22 cellular contexts compared by ENCODE assay signal in genomic region chr10:16360001-16360400, GRCh38.
"Had no signal": no experiment of that assay in that cellular context is flagged by ENCODE, and none has a peak within 500 bp of the region (broad histone marks: within the 10 kb centered on the region; RNA-seq: fewer than 3 reads in every experiment).

No MANE protein-coding gene starts in this region.

- H3K27me3 Mint-ChIP-seq: activated CD4-positive, alpha-beta T cell treated with anti-CD3 and anti-CD28 coated beads, Interleukin-2, amount 10 ng/mL, durations not matched to agents 24 days and 14 days had no signal

- H3K27ac ChIP-seq: left lung, neural progenitor cell, testis, upper lobe of left lung had no signal

- H2AFZ ChIP-seq: neural progenitor cell had no signal

- H3K4me3 ChIP-seq: left lung, lung, neural progenitor cell, smooth muscle cell, testis, upper lobe of left lung had no signal

- H3K36me3 ChIP-seq: left lung, neural progenitor cell, upper lobe of left lung had no signal

- H3K9me3 ChIP-seq: testis, upper lobe of left lung had no signal

- H3K36me3 Mint-ChIP-seq: activated CD8-positive, alpha-beta memory T cell treated with anti-CD3 and anti-CD28 coated beads, Interleukin-2, amount 10 ng/mL, durations not matched to agents 7 days and 5 days; immature natural killer cell; neural progenitor cell; stimulated activated naive B cell treated with anti-CD40 and anti-IgM and Interleukin-4, amounts not matched to agents 10 μg/mL and 1 μg/mL and 100 μg/mL, for 72 hours had no signal

- H3K27me3 ChIP-seq: left lung, neural progenitor cell, testis, upper lobe of left lung had no signal

- H3K4me3 Mint-ChIP-seq: activated CD4-positive, alpha-beta T cell treated with anti-CD3 and anti-CD28 coated beads, Interleukin-2, amount 10 ng/mL, durations not matched to agents 24 days and 14 days; activated CD8-positive, alpha-beta memory T cell treated with anti-CD3 and anti-CD28 coated beads, Interleukin-2, amount 10 ng/mL, durations not matched to agents 7 days and 5 days; activated CD8-positive, alpha-beta T cell treated with anti-CD3 and anti-CD28 coated beads for 36 hours; activated naive CD8-positive, alpha-beta T cell treated with anti-CD3 and anti-CD28 coated beads, Interleukin-2, amount 50 U/mL, for 24 hours; immature natural killer cell; naive thymus-derived CD4-positive, alpha-beta T cell; neural progenitor cell; stimulated activated naive B cell treated with anti-CD40 and anti-IgM and Interleukin-4, amounts not matched to agents 10 μg/mL and 1 μg/mL and 100 μg/mL, for 72 hours had no signal

- ATAC-seq: activated CD8-positive, alpha-beta memory T cell treated with anti-CD3 and anti-CD28 coated beads, Interleukin-2, amount 10 ng/mL, durations not matched to agents 7 days and 5 days; activated CD8-positive, alpha-beta T cell treated with anti-CD3 and anti-CD28 coated beads for 36 hours; activated naive CD8-positive, alpha-beta T cell treated with anti-CD3 and anti-CD28 coated beads, Interleukin-2, amount 50 U/mL, for 24 hours; left lung; naive thymus-derived CD4-positive, alpha-beta T cell; sciatic nerve; stimulated activated naive B cell treated with anti-CD40 and anti-IgM and Interleukin-4, amounts not matched to agents 10 μg/mL and 1 μg/mL and 100 μg/mL, for 72 hours had no signal

- H3K4me1 Mint-ChIP-seq: activated CD4-positive, alpha-beta T cell treated with anti-CD3 and anti-CD28 coated beads, Interleukin-2, amount 10 ng/mL, durations not matched to agents 24 days and 14 days; activated CD8-positive, alpha-beta memory T cell treated with anti-CD3 and anti-CD28 coated beads, Interleukin-2, amount 10 ng/mL, durations not matched to agents 7 days and 5 days; activated naive CD8-positive, alpha-beta T cell treated with anti-CD3 and anti-CD28 coated beads, Interleukin-2, amount 50 U/mL, for 24 hours; immature natural killer cell; naive thymus-derived CD4-positive, alpha-beta T cell; neural progenitor cell; stimulated activated naive B cell treated with anti-CD40 and anti-IgM and Interleukin-4, amounts not matched to agents 10 μg/mL and 1 μg/mL and 100 μg/mL, for 72 hours had no signal

- H3K4me1 ChIP-seq: left lung, neural progenitor cell, testis, upper lobe of left lung had no signal

- H3K4me2 ChIP-seq: neural progenitor cell, smooth muscle cell had no signal

- H3K27ac Mint-ChIP-seq: activated CD4-positive, alpha-beta T cell treated with anti-CD3 and anti-CD28 coated beads, Interleukin-2, amount 10 ng/mL, durations not matched to agents 24 days and 14 days; activated CD8-positive, alpha-beta memory T cell treated with anti-CD3 and anti-CD28 coated beads, Interleukin-2, amount 10 ng/mL, durations not matched to agents 7 days and 5 days; activated CD8-positive, alpha-beta T cell treated with anti-CD3 and anti-CD28 coated beads for 36 hours; activated naive CD8-positive, alpha-beta T cell treated with anti-CD3 and anti-CD28 coated beads, Interleukin-2, amount 50 U/mL, for 24 hours; immature natural killer cell; naive thymus-derived CD4-positive, alpha-beta T cell; neural progenitor cell; stimulated activated naive B cell treated with anti-CD40 and anti-IgM and Interleukin-4, amounts not matched to agents 10 μg/mL and 1 μg/mL and 100 μg/mL, for 72 hours had no signal

- H3K9me3 Mint-ChIP-seq: activated CD4-positive, alpha-beta T cell treated with anti-CD3 and anti-CD28 coated beads, Interleukin-2, amount 10 ng/mL, durations not matched to agents 24 days and 14 days; immature natural killer cell; neural progenitor cell had no signal

- DNase-seq: activated CD4-positive, alpha-beta T cell treated with anti-CD3 and anti-CD28 coated beads, Interleukin-2, amount 10 ng/mL, durations not matched to agents 24 days and 14 days; activated CD8-positive, alpha-beta memory T cell treated with anti-CD3 and anti-CD28 coated beads, Interleukin-2, amount 10 ng/mL, durations not matched to agents 7 days and 5 days; activated CD8-positive, alpha-beta T cell treated with anti-CD3 and anti-CD28 coated beads for 36 hours; activated gamma-delta T cell; activated naive CD4-positive, alpha-beta T cell treated with anti-CD3 and anti-CD28 coated beads, Interleukin-2, amount 50 U/mL, for 16 hours; activated naive CD8-positive, alpha-beta T cell treated with anti-CD3 and anti-CD28 coated beads, Interleukin-2, amount 50 U/mL, for 24 hours; activated T-cell treated with anti-CD3 and anti-CD28 coated beads for 4 hours; foreskin fibroblast; immature natural killer cell; left lung; naive thymus-derived CD4-positive, alpha-beta T cell; posterior cingulate gyrus; stimulated activated CD4-positive, alpha-beta T cell treated with anti-CD3 and anti-CD28 coated beads, Interleukin-2, amount 100 ng/mL, for 48 hours; stimulated activated CD8-positive, alpha-beta memory T cell treated with anti-CD3 and anti-CD28 coated beads, Interleukin-4, amount 100 ng/mL, for 48 hours; stimulated activated naive B cell treated with anti-CD40 and anti-IgM and Interleukin-4, amounts not matched to agents 10 μg/mL and 1 μg/mL and 100 μg/mL, for 72 hours; T-helper 2 cell; testis had no signal

- H3K9ac ChIP-seq: neural progenitor cell had no signal
